Comparison of ENCODE assay signal across 12 cellular contexts in the genomic region with DNA sequence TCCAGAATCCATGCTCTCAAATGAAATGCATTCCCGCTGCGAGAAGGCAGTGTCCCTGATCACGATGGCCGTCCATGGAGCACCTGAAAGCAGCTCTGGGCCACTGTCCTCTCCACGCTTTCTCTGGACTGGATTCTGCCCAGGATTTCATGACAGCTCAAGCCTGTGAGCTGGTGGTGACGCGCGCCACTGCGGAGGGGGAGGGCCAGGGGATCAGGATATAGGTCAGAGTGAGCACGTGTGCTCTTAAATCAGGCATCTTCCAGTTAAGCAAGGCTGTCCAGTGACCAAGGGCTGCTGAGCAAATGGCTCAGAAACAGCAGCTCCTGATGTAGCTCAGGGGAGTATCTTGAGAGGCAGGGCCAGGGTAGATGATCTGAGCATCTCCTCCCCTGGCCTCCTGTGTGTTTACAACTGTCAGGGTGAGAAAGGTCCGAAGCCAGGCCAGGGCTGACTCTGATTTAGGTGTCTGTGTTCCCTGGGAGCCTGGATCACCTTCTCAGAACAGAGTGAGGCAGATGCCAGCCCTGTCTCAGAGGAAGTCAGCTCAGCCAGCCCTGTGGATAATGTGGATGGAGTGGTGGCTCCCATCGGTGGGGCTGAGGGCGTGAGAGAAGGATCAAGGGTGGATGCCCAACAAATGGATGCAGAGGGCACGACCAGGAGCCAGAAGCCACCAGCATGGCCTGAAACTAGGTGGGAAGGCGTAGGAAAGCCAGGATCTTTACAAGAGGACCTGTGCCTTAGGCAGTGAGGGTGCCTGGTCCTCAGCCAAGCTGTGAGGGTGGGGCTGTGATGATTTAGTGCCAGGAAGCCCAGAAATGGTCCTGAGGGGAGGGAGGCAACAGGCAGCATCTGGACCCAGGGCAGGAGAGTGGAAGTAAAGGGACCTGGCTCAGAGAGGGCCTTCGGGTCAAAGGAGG. TPM values are rescaled to one million over a fixed set of nuclear protein-coding genes. Genes with fewer than 3 reads are reported as not detected.
DNase-seq lines count a peak whose midpoint lies in the region; ATAC-seq and TF ChIP-seq lines count a peak whose summit lies in the region.
"Had no signal": no experiment of that assay in that cellular context is flagged by ENCODE, and none has a peak within 500 bp of the region (broad histone marks: within the 10 kb centered on the region; RNA-seq: fewer than 3 reads in every experiment).

No MANE protein-coding gene starts in this region.

- peaks cover 51% of the 10 kb centered on the region for H3K79me2 ChIP-seq in HCT116 (ENCODE audit: insufficient read depth, low read length)

- CTCF ChIA-PET in HCT116 (lab: Charles Lee) = no interaction called here

- intact Hi-C loops in HCT116 (cut with micrococcal nuclease) (no loop called here), left ventricle myocardium inferior (cut with micrococcal nuclease) (no loop called here), ascending aorta (cut with DNase I) (no loop called here)

- no peak for TF ChIP-seq CTCF in HCT116 (IDR thresholded peaks at IDR 0.05 in 2 of 3, conservative IDR thresholded peaks at IDR 0.05 in 1 of 3; ENCODE audit: borderline replicate concordance in 1 of 3, insufficient read depth in 1 of 3, low read depth in 2 of 3, low read length in 2 of 3)
- TF ChIP-seq CTCF in left ventricle myocardium inferior (IDR thresholded peaks at IDR 0.05; ENCODE audit: borderline replicate concordance) = no peak
- no peak for TF ChIP-seq CTCF in ascending aorta (IDR thresholded peaks at IDR 0.05)

- H3K36me3 Mint-ChIP-seq in activated T-cell treated with anti-CD3 and anti-CD28 coated beads, Interleukin-2, amount 50 U/mL, for 72 hours (ENCODE audit: insufficient read depth in 2 of 2) = peaks cover 12 to 32% of the 10 kb centered on the region in 2 donors

- POLR2A ChIA-PET in HCT116 (lab: Charles Lee) = no interaction called here

- DNase-seq in HCT116 (ENCODE audit: low read depth, low spot score) (no peak), left ventricle myocardium inferior (peak; percentile 74), skeletal muscle cell (ENCODE audit: low read depth) (peak; percentile 83), DMS153 (lab: John Stamatoyannopoulos, UW) (no peak), ascending aorta (ENCODE audit: low spot score in 2 of 2) (no peak), NCI-H345 treated with DMSO at 0.1 percent for 48 hours (lab: John Stamatoyannopoulos, UW; ENCODE audit: unreplicated experiment) (no peak)
- DNase-seq in activated T-cell treated with anti-CD3 and anti-CD28 coated beads, Interleukin-2, amount 50 U/mL, for 72 hours = no peak
- DNase-seq in stimulated activated CD4-positive, alpha-beta T cell treated with anti-CD3 and anti-CD28 coated beads, Interleukin-4, amount 100 ng/mL, for 24 hours = no peak
- DNase-seq: NCI-H1930; stimulated activated naive CD4-positive, alpha-beta T cell had no signal

- no TSS peak for BruUV-seq in HCT116 (replicated peaks; lab: Mats Ljungman, UMichigan)

- H3K4me3 ChIP-seq in HCT116 (replicated peaks in 1 of 2; ENCODE audit: low read depth in 1 of 2, low read length in 2 of 2) (no peak overlapping the region), left ventricle myocardium inferior (no peak overlapping the region), skeletal muscle cell (ENCODE audit: low read depth, low read length) (no peak overlapping the region), ascending aorta (no peak overlapping the region)

- no peaks in the 10 kb centered on the region for H3K9me2 ChIP-seq in HCT116 (ENCODE audit: insufficient read depth)

- RAD21 ChIA-PET in HCT116 (lab: Charles Lee; ENCODE audit: low non-redundant PET in 1 of 2, low total read pairs in 2 of 2, uncharacterized antibody in 2 of 2, unreplicated experiment in 2 of 2) = no interaction called here

- H3K4me3 Mint-ChIP-seq in activated T-cell treated with anti-CD3 and anti-CD28 coated beads, Interleukin-2, amount 50 U/mL, for 72 hours = no peak overlapping the region
- H3K4me3 Mint-ChIP-seq: nephron had no signal

- ATAC-seq in HCT116 = peak; percentile 25; the same call in 1 of the 2 replicates
- ATAC-seq in activated T-cell treated with anti-CD3 and anti-CD28 coated beads, Interleukin-2, amount 50 U/mL, for 72 hours (replicated peaks in 1 of 2) = no peak
- ATAC-seq: activated CD4-positive, CD25-positive, alpha-beta regulatory T cell treated with anti-CD3 and anti-CD28 coated beads, Interleukin-2, amount 50 U/mL, for 24 hours had no signal

- peaks cover 48% of the 10 kb centered on the region for H3K4me1 Mint-ChIP-seq in activated T-cell treated with anti-CD3 and anti-CD28 coated beads, Interleukin-2, amount 50 U/mL, for 72 hours (ENCODE audit: low read depth)

- H3K4me1 ChIP-seq in HCT116 (ENCODE audit: control insufficient read depth in 1 of 2, insufficient read depth in 2 of 2, low read length in 2 of 2) (peaks cover 0 to 7% of the 10 kb centered on the region in 2 experiments; a peak in 1 of 4 replicates), left ventricle myocardium inferior (peaks cover 64% of the 10 kb centered on the region), ascending aorta (no peaks in the 10 kb centered on the region)

- no peak overlapping the region for H3K9ac ChIP-seq in HCT116 (ENCODE audit: low read length)

- H4K20me1 ChIP-seq in HCT116 (ENCODE audit: insufficient read depth) = 0 out of 2 replicates have a peak, but pooled peaks cover 5% of the 10 kb centered on the region

- TF ChIP-seq RAD21 in HCT116 (IDR thresholded peaks at IDR 0.05; ENCODE audit: low read depth) = no peak

- H3K4me2 ChIP-seq in HCT116 (ENCODE audit: low read length) = no peak overlapping the region

- no peaks in the 10 kb centered on the region for H3K9me3 Mint-ChIP-seq in activated T-cell treated with anti-CD3 and anti-CD28 coated beads, Interleukin-2, amount 50 U/mL, for 72 hours
- H3K9me3 Mint-ChIP-seq: nephron had no signal

- TF ChIP-seq POLR2A in HCT116 (IDR thresholded peaks at IDR 0.05; ENCODE audit: borderline replicate concordance, extremely low read depth, insufficient read depth, insufficient read length) = no peak

- H3K27ac ChIP-seq in HCT116 (ENCODE audit: low read depth, low read length) = no peak overlapping the region
- H3K27ac ChIP-seq in left ventricle myocardium inferior (replicated peaks) = peak overlapping the region; percentile 75
- H3K27ac ChIP-seq in ascending aorta = peak overlapping the region in 1 of 2 donors; percentile 55

- peak overlapping the region; percentile 93 for H3K27ac Mint-ChIP-seq in activated T-cell treated with anti-CD3 and anti-CD28 coated beads, Interleukin-2, amount 50 U/mL, for 72 hours

- H3K36me3 ChIP-seq in HCT116 (ENCODE audit: control insufficient read depth in 1 of 2, insufficient read depth in 2 of 2, low read length in 2 of 2) (peaks cover 13 to 27% of the 10 kb centered on the region in 2 experiments; a peak in 3 of 4 replicates), left ventricle myocardium inferior (peaks cover 46% of the 10 kb centered on the region), ascending aorta (peaks cover 16 to 35% of the 10 kb centered on the region in 2 donors)

- H3K27me3 Mint-ChIP-seq in activated T-cell treated with anti-CD3 and anti-CD28 coated beads, Interleukin-2, amount 50 U/mL, for 72 hours (ENCODE audit: low read depth) = no peaks in the 10 kb centered on the region

- H3K27me3 ChIP-seq in HCT116 (ENCODE audit: insufficient read depth, low read length) (no peaks in the 10 kb centered on the region), left ventricle myocardium inferior (ENCODE audit: low read depth) (no peaks in the 10 kb centered on the region), ascending aorta (no peaks in the 10 kb centered on the region)

- no peak overlapping the region for H2AFZ ChIP-seq in HCT116 (ENCODE audit: low read depth, low read length, poor library complexity, severe bottlenecking)

- H3K9me3 ChIP-seq in HCT116 (ENCODE audit: control insufficient read depth in 1 of 2, insufficient read depth in 1 of 2, low read depth in 1 of 2, low read length in 2 of 2) = no peaks in the 10 kb centered on the region
- no peaks in the 10 kb centered on the region for H3K9me3 ChIP-seq in left ventricle myocardium inferior (replicated peaks)
- no peaks in the 10 kb centered on the region for H3K9me3 ChIP-seq in ascending aorta

TF ChIP-seq in HCT116, 20 proteins besides CTCF, POLR2A, EP300 and RAD21:
- no peak for TF ChIP-seq ZNF274 (IDR thresholded peaks at IDR 0.05; ENCODE audit: low read depth, low read length)
- no peak for TF ChIP-seq ELF1 (IDR thresholded peaks at IDR 0.05; ENCODE audit: borderline replicate concordance, low read depth)
- TF ChIP-seq ZBTB33 (IDR thresholded peaks at IDR 0.05; ENCODE audit: extremely low read depth, insufficient replicate concordance, low read length) = no peak
- no peak for TF ChIP-seq ATF3 (IDR thresholded peaks at IDR 0.05)
- no peak for TF ChIP-seq YY1 (IDR thresholded peaks at IDR 0.05; ENCODE audit: extremely low read depth, insufficient replicate concordance, low read depth, low read length)
- no peak for TF ChIP-seq ZFX (IDR thresholded peaks at IDR 0.05)
- no peak for TF ChIP-seq CBX3 (IDR thresholded peaks at IDR 0.05; ENCODE audit: low read depth)

RNA-seq across cellular contexts. Expression of gene ELK3, which starts 55.3 kb away (rescaled TPM):
- total RNA-seq in HCT116 (2021; ENCODE audit: unreplicated experiment) = 45.6 TPM
- 42.5 and 44.0 TPM in 2 replicates for polyA plus RNA-seq in HCT116 (2012)
- 10 to 100 TPM; 31.2 to 34.9 TPM for total RNA-seq in activated T-cell treated with anti-CD3 and anti-CD28 coated beads, Interleukin-2, amount 50 U/mL, for 72 hours
- 17.1 TPM for total RNA-seq in left ventricle myocardium inferior
- 21.2 TPM for total RNA-seq in ascending aorta

Comparison
In these comparisons a context has a peak if more than half of its experiments do, and no peak if none do; other contexts are left out.
1. DNase-seq: peak in left ventricle myocardium inferior (single experiment) and skeletal muscle cell (single experiment); none in HCT116 (single experiment), activated T-cell treated with anti-CD3 and anti-CD28 coated beads, Interleukin-2, amount 50 U/mL, for 72 hours (0 of 2), DMS153 (single experiment), stimulated activated CD4-positive, alpha-beta T cell treated with anti-CD3 and anti-CD28 coated beads, Interleukin-4, amount 100 ng/mL, for 24 hours (single experiment), ascending aorta (0 of 2) and NCI-H345 treated with DMSO at 0.1 percent for 48 hours (single experiment).